8 cellular contexts compared by ENCODE assay signal in the genomic region with DNA sequence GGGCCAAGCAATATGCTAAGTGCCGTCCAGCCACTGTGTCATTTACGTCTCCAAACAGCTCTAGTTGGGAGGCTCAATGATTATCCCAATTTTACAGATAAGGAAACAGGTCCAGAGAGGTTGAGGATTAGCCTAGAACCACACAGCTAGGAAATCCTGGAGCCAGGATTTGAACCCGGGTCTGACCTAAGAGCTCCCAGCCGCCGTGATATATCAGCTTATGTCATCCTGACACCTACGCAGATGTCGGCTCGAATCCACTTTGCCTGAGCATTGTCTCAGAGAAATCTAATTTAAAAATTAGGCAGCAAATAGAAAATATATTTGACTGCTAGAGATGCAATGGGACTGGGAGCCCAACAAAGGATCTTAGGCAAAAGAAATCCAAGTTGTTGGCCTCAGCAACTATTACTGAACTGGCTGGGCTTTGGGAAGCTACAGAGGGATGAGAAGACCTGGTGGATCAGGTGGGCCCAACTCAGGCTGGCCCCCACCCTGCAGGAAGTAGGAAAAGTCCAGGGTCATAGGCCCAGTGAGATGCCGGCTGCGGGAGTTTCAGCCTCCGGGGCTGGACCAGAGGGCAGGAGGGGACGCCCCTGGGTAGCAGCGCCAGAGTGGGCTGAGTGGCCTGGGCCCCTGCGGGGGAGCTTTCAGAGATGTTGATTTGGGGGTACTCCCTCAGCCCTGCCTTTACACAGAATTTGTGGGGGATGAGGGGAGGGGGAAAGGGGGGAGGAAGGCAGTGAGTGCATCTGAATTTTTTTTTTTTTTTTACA. TPM values are rescaled to one million over a fixed set of nuclear protein-coding genes. Genes with fewer than 3 reads are reported as not detected.
DNase-seq lines count a peak whose midpoint lies in the region; ATAC-seq and TF ChIP-seq lines count a peak whose summit lies in the region.

No MANE protein-coding gene starts in this region.

- peaks cover 13 to 20% of the 10 kb centered on the region in 2 donors for H3K36me3 ChIP-seq in ascending aorta

- no peak for TF ChIP-seq CTCF in ascending aorta (IDR thresholded peaks at IDR 0.05)

- H3K4me3 ChIP-seq in ascending aorta (no peak overlapping the region), skin epidermis (peak overlapping the region in 1 of 7 experiments; percentile 3)

- H3K9me3 ChIP-seq in ascending aorta = no peaks in the 10 kb centered on the region

- intact Hi-C loops in ascending aorta (cut with DNase I) = loop anchor here (1.0 to 10.0 kb wide), 2 partner anchors 52 to 212 kb away; partner anchors contain the start of gene IL4R

- no peaks in the 10 kb centered on the region for H3K27me3 ChIP-seq in ascending aorta

- H3K4me1 ChIP-seq in ascending aorta = peaks cover 0 to 5% of the 10 kb centered on the region in 2 donors

- DNase-seq in ascending aorta (ENCODE audit: low spot score in 2 of 2) = no peak
- no peak for DNase-seq in NCI-H446 (lab: John Stamatoyannopoulos, UW)
- no peak for DNase-seq in OCI-M1 (lab: John Stamatoyannopoulos, UW)
- no peak for DNase-seq in SHP77 treated with DMSO at 0.1 percent for 48 hours (lab: John Stamatoyannopoulos, UW)
- no peak for DNase-seq in NCI-H2171 (lab: John Stamatoyannopoulos, UW)

- H3K27ac ChIP-seq in ascending aorta (peak overlapping the region; percentile 44 to 59), skin epidermis (peak overlapping the region in 16 of 21 experiments; percentile 27 to 86 (median 70))

- ATAC-seq in GM19395 (IDR thresholded peaks at IDR 0.05; ENCODE audit: unreplicated experiment) (peak; percentile 18), HG03280 (IDR thresholded peaks at IDR 0.05; ENCODE audit: unreplicated experiment) (peak; percentile 17)

RNA-seq across cellular contexts. Expression of gene IL21R, which starts 35.1 kb away (rescaled TPM):
- total RNA-seq in ascending aorta = 0.21 TPM

RNA-seq across cellular contexts. Expression of gene IL4R, which starts 53.1 kb away (rescaled TPM):
- total RNA-seq in ascending aorta = 88.7 TPM
